ENCODE assay signal across 22 cellular contexts in genomic region chr10:130763491-130763890, GRCh38.
DNase-seq lines count a peak whose midpoint lies in the region; ATAC-seq, FAIRE-seq and TF ChIP-seq lines count a peak whose summit lies in the region.
"Had no signal": no experiment of that assay in that cellular context is flagged by ENCODE, and none has a peak within 500 bp of the region (broad histone marks: within the 10 kb centered on the region; RNA-seq: fewer than 3 reads in every experiment).

No MANE protein-coding gene starts in this region.

- H3K9me3 ChIP-seq in heart right ventricle: peaks cover 0 to 20% (median 0%) of the 10 kb centered on the region in 11 donors
- H3K9me3 ChIP-seq in upper lobe of right lung: no peaks in the 10 kb centered on the region
- H3K9me3 ChIP-seq: A549, HAP-1 had no signal

- TF ChIP-seq POLR2A in H54 (IDR thresholded peaks at IDR 0.05; ENCODE audit: low read depth, low read length): no peak

- no peak overlapping the region for H3K27ac Mint-ChIP-seq in activated naive CD4-positive, alpha-beta T cell treated with anti-CD3 and anti-CD28 coated beads, Interleukin-2, amount 50 U/mL, for 72 hours
- H3K27ac Mint-ChIP-seq: CD8-positive, alpha-beta T cell; GM23338; IgD-negative memory B cell had no signal

- H3K36me3 ChIP-seq in heart right ventricle (no peaks in the 10 kb centered on the region), upper lobe of right lung (no peaks in the 10 kb centered on the region)
- H3K36me3 ChIP-seq: BLaER1, HAP-1 had no signal

- H3K4me1 ChIP-seq in heart right ventricle (no peaks in the 10 kb centered on the region), upper lobe of right lung (no peaks in the 10 kb centered on the region)
- H3K4me1 ChIP-seq: A549, BLaER1, HAP-1 had no signal

- ATAC-seq in heart right ventricle: no peak
- no peak for ATAC-seq in upper lobe of right lung
- ATAC-seq in activated naive CD4-positive, alpha-beta T cell treated with anti-CD3 and anti-CD28 coated beads, Interleukin-2, amount 50 U/mL, for 72 hours: no peak
- ATAC-seq: A549; CD8-positive, alpha-beta T cell; GM23338; HepG2 had no signal

- H3K27ac ChIP-seq in heart right ventricle (no peak overlapping the region), upper lobe of right lung (no peak overlapping the region)
- H3K27ac ChIP-seq: 22Rv1, A549, BLaER1 had no signal

- DNase-seq in cardiac septum (ENCODE audit: low spot score) (peak; percentile 63), heart right ventricle (no peak), islet precursor cell (peak; percentile 24), posterior vena cava (ENCODE audit: low spot score) (peak; percentile 12), upper lobe of right lung (peak; percentile 11), H54 (ENCODE audit: insufficient read length, low spot score) (no peak), NCI-H187 (lab: John Stamatoyannopoulos, UW) (no peak)
- DNase-seq in activated naive CD4-positive, alpha-beta T cell treated with anti-CD3 and anti-CD28 coated beads, Interleukin-2, amount 50 U/mL, for 72 hours (ENCODE audit: low spot score in 2 of 2): no peak
- DNase-seq: AML-193; Calu3; CD8-positive, alpha-beta T cell; DMS 273 treated with DMSO at 0.1 percent for 48 hours; KBM-7 had no signal

- peaks cover 5 to 12% of the 10 kb centered on the region in 2 donors for H3K36me3 Mint-ChIP-seq in activated naive CD4-positive, alpha-beta T cell treated with anti-CD3 and anti-CD28 coated beads, Interleukin-2, amount 50 U/mL, for 72 hours
- H3K36me3 Mint-ChIP-seq: CD8-positive, alpha-beta T cell; IgD-negative memory B cell had no signal

- H3K4me3 ChIP-seq in heart right ventricle (no peak overlapping the region), upper lobe of right lung (no peak overlapping the region)
- H3K4me3 ChIP-seq: A549, BLaER1, GM23338, HAP-1 had no signal

- WGBS in heart right ventricle, 2 donors: 54 to 60% methylated on average over 4 of the region's 4 CpGs

- TF ChIP-seq CTCF in heart right ventricle (IDR thresholded peaks at IDR 0.05): no peak
- TF ChIP-seq CTCF in upper lobe of right lung (IDR thresholded peaks at IDR 0.05): no peak

- intact Hi-C loops in cardiac septum (cut with DNase I) (no loop called here), heart right ventricle (cut with DNase I) (no loop called here), posterior vena cava (cut with DNase I) (no loop called here), upper lobe of right lung (cut with DNase I) (no loop called here)

- H3K27me3 ChIP-seq in heart right ventricle (peaks cover 0 to 10% (median 8%) of the 10 kb centered on the region in 7 donors), upper lobe of right lung (no peaks in the 10 kb centered on the region)
- H3K27me3 ChIP-seq: BLaER1 had no signal

- peaks cover 0 to 11% of the 10 kb centered on the region in 2 donors for H3K9me3 Mint-ChIP-seq in activated naive CD4-positive, alpha-beta T cell treated with anti-CD3 and anti-CD28 coated beads, Interleukin-2, amount 50 U/mL, for 72 hours

- FAIRE-seq in H54 (lab: Jason Lieb, UNC): no peak
- FAIRE-seq: A549, G401.6, GM12891, HepG2 had no signal

Comparison
In these comparisons a context has a peak if more than half of its experiments do, and no peak if none do; other contexts are left out.
1. DNase-seq: peak in cardiac septum (single experiment), islet precursor cell (single experiment), posterior vena cava (single experiment) and upper lobe of right lung (single experiment); none in heart right ventricle (0 of 2), activated naive CD4-positive, alpha-beta T cell treated with anti-CD3 and anti-CD28 coated beads, Interleukin-2, amount 50 U/mL, for 72 hours (0 of 2), H54 (single experiment) and NCI-H187 (0 of 2).